ENCODE assay signal across 9 cellular contexts in the genomic region with DNA sequence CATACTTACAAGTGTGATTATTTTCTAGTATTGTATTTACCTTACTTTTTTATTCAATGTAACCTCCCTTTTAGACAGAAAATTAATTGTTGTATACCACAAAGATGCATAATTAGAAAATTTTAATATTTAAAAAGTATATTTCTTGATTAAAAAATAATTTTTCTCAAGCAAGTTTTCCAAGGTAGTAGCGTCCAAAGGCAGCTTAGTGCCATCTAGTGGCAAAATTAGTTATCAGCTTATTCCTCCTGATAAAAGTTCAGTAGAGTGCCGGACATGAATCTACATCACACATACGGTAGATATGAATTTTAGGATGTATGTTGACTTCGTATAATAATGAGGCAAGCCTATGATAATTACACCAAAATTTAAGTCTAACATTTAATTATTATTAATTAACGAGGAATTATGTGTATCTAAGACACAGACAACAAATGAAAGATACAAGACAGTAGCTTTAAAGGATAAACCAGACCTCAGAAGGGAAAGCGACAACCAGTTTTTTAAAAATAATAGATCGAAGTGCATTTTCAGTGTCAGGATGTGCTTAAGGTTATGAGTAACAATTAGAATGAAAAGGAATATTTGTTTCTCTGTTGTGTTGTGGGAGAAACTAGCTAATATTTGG.
DNase-seq lines count a peak whose midpoint lies in the region; ATAC-seq and TF ChIP-seq lines count a peak whose summit lies in the region.
"Had no signal": no experiment of that assay in that cellular context is flagged by ENCODE, and none has a peak within 500 bp of the region (broad histone marks: within the 10 kb centered on the region; RNA-seq: fewer than 3 reads in every experiment).

No MANE protein-coding gene starts in this region.

- intact Hi-C loops in lower lobe of right lung (cut with DNase I), result no loop called here

- TF ChIP-seq CTCF in lower lobe of right lung (IDR thresholded peaks at IDR 0.05), result peak; percentile 68
- peak in 1 of 2 donors; percentile 62 for TF ChIP-seq CTCF in suprapubic skin (IDR thresholded peaks at IDR 0.05)

- H3K27ac ChIP-seq in lower lobe of right lung, result no peak overlapping the region
- no peak overlapping the region for H3K27ac ChIP-seq in suprapubic skin

- 24% methylated on average over 7 of the region's 7 CpGs for WGBS in suprapubic skin

- TF ChIP-seq EP300 in suprapubic skin (IDR thresholded peaks at IDR 0.05), result no peak

- H3K27me3 ChIP-seq in lower lobe of right lung (ENCODE audit: low read depth) (no peaks in the 10 kb centered on the region), suprapubic skin (no peaks in the 10 kb centered on the region)

- ATAC-seq in HG02588 (IDR thresholded peaks at IDR 0.05; ENCODE audit: unreplicated experiment) (peak; percentile 76), lower lobe of right lung (peak in 1 of 2 donors; percentile 55)

- no peak for TF ChIP-seq POLR2A in suprapubic skin (IDR thresholded peaks at IDR 0.05)

- H3K4me3 ChIP-seq in lower lobe of right lung (no peak overlapping the region), suprapubic skin (no peak overlapping the region)

- DNase-seq in SIG-M5 treated with dmso at 0.1 percent for 504 hours (lab: John Stamatoyannopoulos, UW; ENCODE audit: unreplicated experiment) (peak; percentile 20), SIG-M5 (lab: John Stamatoyannopoulos, UW) (no peak), NCI-H2227 treated with DMSO at 0.1 percent for 48 hours (lab: John Stamatoyannopoulos, UW) (peak; percentile 13), brain pericyte (ENCODE audit: low read depth, low spot score) (peak; percentile 8), lower lobe of right lung (no peak), cortex of kidney (lab: John Stamatoyannopoulos, UW) (no peak), suprapubic skin (ENCODE audit: low spot score in 2 of 2) (no peak)
- DNase-seq: stimulated activated naive B cell treated with anti-CD40 and anti-IgM and Interleukin-4, amounts not matched to agents 10 μg/mL and 1 μg/mL and 100 μg/mL, for 72 hours had no signal

- H3K36me3 ChIP-seq in lower lobe of right lung, result no peaks in the 10 kb centered on the region
- H3K36me3 ChIP-seq in suprapubic skin, result no peaks in the 10 kb centered on the region

- H3K4me1 ChIP-seq in lower lobe of right lung (no peaks in the 10 kb centered on the region), suprapubic skin (peaks cover 9% of the 10 kb centered on the region)

- H3K9me3 ChIP-seq in lower lobe of right lung (no peaks in the 10 kb centered on the region), suprapubic skin (no peaks in the 10 kb centered on the region)

Comparison
In these comparisons a context has a peak if more than half of its experiments do, and no peak if none do; other contexts are left out.
1. DNase-seq: peak in SIG-M5 treated with dmso at 0.1 percent for 504 hours (single experiment), NCI-H2227 treated with DMSO at 0.1 percent for 48 hours (single experiment) and brain pericyte (single experiment); none in SIG-M5 (single experiment), lower lobe of right lung (single experiment), cortex of kidney (single experiment) and suprapubic skin (0 of 2).